In genomic region chr15:100350434-100351226, GRCh38 we compare ENCODE assay signal across 8 cellular contexts. TPM values are rescaled to one million over a fixed set of nuclear protein-coding genes. Genes with fewer than 3 reads are reported as not detected.
DNase-seq lines count a peak whose midpoint lies in the region; ATAC-seq and TF ChIP-seq lines count a peak whose summit lies in the region.

No MANE protein-coding gene starts in this region.

- no peaks in the 10 kb centered on the region for H3K79me2 ChIP-seq in smooth muscle cell (ENCODE audit: low read depth)

- DNase-seq in activated T-cell treated with anti-CD3 and anti-CD28 coated beads, Interleukin-2, amount 50 U/mL, for 24 hours = no peak
- DNase-seq in activated T-cell treated with anti-CD3 and anti-CD28 coated beads for 4 hours = no peak
- no peak for DNase-seq in WTC11 (ENCODE audit: low spot score)
- no peak for DNase-seq in left ventricle myocardium superior
- DNase-seq in smooth muscle cell (lab: John Stamatoyannopoulos, UW; ENCODE audit: unreplicated experiment) = no peak
- no peak for DNase-seq in COLO829 (ENCODE audit: low spot score)
- DNase-seq in hippocampal formation (lab: John Stamatoyannopoulos, UW) = no peak
- DNase-seq in NCI-H2171 treated with DMSO at 0.1 percent for 48 hours (lab: John Stamatoyannopoulos, UW) = no peak

- peak overlapping the region; percentile 65 for H3K4me3 ChIP-seq in smooth muscle cell

- no peaks in the 10 kb centered on the region for H3K9me3 ChIP-seq in smooth muscle cell (replicated peaks; ENCODE audit: low read depth)

- CTCF ChIA-PET in WTC11 (lab: Charles Lee) = interaction anchor here (0.5 to 4.4 kb wide), 40 partner anchors 8 to 774 kb away, joined by 3 to 110 read pairs (median 4); partner anchors contain the start of genes ADAMTS17, ASB7, CERS3 and LINS1

- ATAC-seq in WTC11 (no peak), left ventricle myocardium superior (peak; percentile 66)

- H3K9ac ChIP-seq in smooth muscle cell (ENCODE audit: low read depth) = no peak overlapping the region

- H3F3A ChIP-seq in smooth muscle cell (ENCODE audit: low read depth) = peaks cover 6% of the 10 kb centered on the region

- H3K4me2 ChIP-seq in smooth muscle cell = peak overlapping the region; percentile 92

- peak overlapping the region; percentile 90 for H3K27ac Mint-ChIP-seq in activated T-cell treated with anti-CD3 and anti-CD28 coated beads, Interleukin-2, amount 50 U/mL, for 24 hours
- H3K27ac Mint-ChIP-seq in WTC11 = no peak overlapping the region

- no peak for TF ChIP-seq CTCF in WTC11 (IDR thresholded peaks at IDR 0.05)
- no peak for TF ChIP-seq CTCF in smooth muscle cell (IDR thresholded peaks at IDR 0.05; ENCODE audit: borderline replicate concordance, insufficient read depth, poor library complexity, severe bottlenecking)

- H3K9me3 Mint-ChIP-seq in activated T-cell treated with anti-CD3 and anti-CD28 coated beads, Interleukin-2, amount 50 U/mL, for 24 hours = no peaks in the 10 kb centered on the region
- peaks cover 3% of the 10 kb centered on the region; the same call in 1 of the 2 replicates for H3K9me3 Mint-ChIP-seq in WTC11

- POLR2A ChIA-PET in WTC11 (lab: Charles Lee) = interaction anchor here (0.6 to 1.0 kb wide), 4 partner anchors 9 to 252 kb away, joined by 3 to 4 read pairs (median 3); partner anchors contain the start of gene ADAMTS17

- no peaks in the 10 kb centered on the region for H3K4me1 ChIP-seq in smooth muscle cell (ENCODE audit: low read depth)

- no peaks in the 10 kb centered on the region for H3K36me3 ChIP-seq in smooth muscle cell (ENCODE audit: low read depth)

- H3K27me3 Mint-ChIP-seq in activated T-cell treated with anti-CD3 and anti-CD28 coated beads, Interleukin-2, amount 50 U/mL, for 24 hours = peaks cover 32% of the 10 kb centered on the region
- peaks cover 38% of the 10 kb centered on the region for H3K27me3 Mint-ChIP-seq in WTC11 (ENCODE audit: low read depth)

- H4K20me1 ChIP-seq in smooth muscle cell (ENCODE audit: low read depth) = no peaks in the 10 kb centered on the region

- H3K27ac ChIP-seq in smooth muscle cell (ENCODE audit: low read depth) = peak overlapping the region; percentile 40

- H3K4me1 Mint-ChIP-seq in activated T-cell treated with anti-CD3 and anti-CD28 coated beads, Interleukin-2, amount 50 U/mL, for 24 hours (ENCODE audit: low read depth) = peaks cover 8% of the 10 kb centered on the region
- H3K4me1 Mint-ChIP-seq in WTC11 = peaks cover 11% of the 10 kb centered on the region

- H3K4me3 Mint-ChIP-seq in activated T-cell treated with anti-CD3 and anti-CD28 coated beads, Interleukin-2, amount 50 U/mL, for 24 hours = peak overlapping the region; percentile 83
- peak overlapping the region; percentile 87 for H3K4me3 Mint-ChIP-seq in WTC11

- no peaks in the 10 kb centered on the region for H3K36me3 Mint-ChIP-seq in activated T-cell treated with anti-CD3 and anti-CD28 coated beads, Interleukin-2, amount 50 U/mL, for 24 hours (ENCODE audit: low read depth)
- no peaks in the 10 kb centered on the region for H3K36me3 Mint-ChIP-seq in WTC11

- 38% methylated on average over 19 of the region's 19 CpGs for WGBS in smooth muscle cell (ENCODE audit: low lambda C conversion rate)

- intact Hi-C loops in left ventricle myocardium superior (cut with micrococcal nuclease) = no loop called here

- peaks cover 3% of the 10 kb centered on the region for H3K27me3 ChIP-seq in smooth muscle cell (ENCODE audit: low read depth)

- peak overlapping the region; percentile 99 for H2AFZ ChIP-seq in smooth muscle cell (ENCODE audit: low read depth)

TF ChIP-seq in WTC11, 78 proteins besides CTCF, POLR2A, EP300 and RAD21:
- TF ChIP-seq ELF4 (CRISPR knock-in tag; IDR thresholded peaks at IDR 0.05; ENCODE audit: low read depth) (no peak), GABPB1 (CRISPR knock-in tag; IDR thresholded peaks at IDR 0.05) (peak; percentile 96)
TF ChIP-seq in WTC11: peak in this region for 1.

RNA-seq across cellular contexts. Expression of gene ADAMTS17, which starts 8.9 kb away (rescaled TPM):
- 1.8 to 2.8 TPM (median 2.2 TPM) in 3 replicates for total RNA-seq in WTC11 (2021)
- 2.9 TPM for total RNA-seq in left ventricle myocardium superior
- 0.63 and 5.7 TPM in 2 replicates for total RNA-seq in smooth muscle cell
- 3.1 and 4.5 TPM in 2 replicates for polyA plus RNA-seq in smooth muscle cell
